In genomic region chr10:120381924-120382323, GRCh38 we compare ENCODE assay signal across 7 cellular contexts.
"Had no signal": no experiment of that assay in that cellular context is flagged by ENCODE, and none has a peak within 500 bp of the region (broad histone marks: within the 10 kb centered on the region; RNA-seq: fewer than 3 reads in every experiment).

No MANE protein-coding gene starts in this region.

- H3K27ac Mint-ChIP-seq: IgD-negative memory B cell had no signal

- H3K4me3 Mint-ChIP-seq: IgD-negative memory B cell had no signal

- H3K27ac ChIP-seq: HL-60 had no signal

- H3K4me1 Mint-ChIP-seq: IgD-negative memory B cell had no signal

- FAIRE-seq: HepG2, HTR-8/SVneo, K562 had no signal

- ATAC-seq: HepG2, K562 had no signal

- H3K27me3 Mint-ChIP-seq: IgD-negative memory B cell had no signal

- H3K4me3 ChIP-seq: K562 had no signal

- DNase-seq: IMR-90, KBM-7 had no signal
